In genomic region chr3:69108813-69109212, GRCh38 we compare ENCODE assay signal across 18 cellular contexts. TPM values are rescaled to one million over a fixed set of nuclear protein-coding genes. Genes with fewer than 3 reads are reported as not detected.
"Had no signal": no experiment of that assay in that cellular context is flagged by ENCODE, and none has a peak within 500 bp of the region (broad histone marks: within the 10 kb centered on the region; RNA-seq: fewer than 3 reads in every experiment).

No MANE protein-coding gene starts in this region.

- H3K27ac ChIP-seq: foreskin keratinocyte, upper lobe of left lung had no signal

- H3K9me3 Mint-ChIP-seq: activated CD4-positive, alpha-beta T cell treated with anti-CD3 and anti-CD28 coated beads, Interleukin-2, amount 10 ng/mL, durations not matched to agents 7 days and 5 days; activated naive CD4-positive, alpha-beta T cell treated with anti-CD3 and anti-CD28 coated beads, Interleukin-2, amount 10 ng/mL, durations not matched to agents 7 days and 5 days; nephron progenitor cell; stimulated activated naive B cell treated with anti-CD40 and anti-IgM and Interleukin-4, amounts not matched to agents 10 μg/mL and 1 μg/mL and 100 μg/mL, for 72 hours; T-helper 2 cell treated with Interferon-gamma antibody and Interleukin-4, amounts not matched to agents 5 μg/mL and 100 μg/mL, for 36 hours had no signal

- FAIRE-seq: islet of Langerhans had no signal

- H3K27me3 Mint-ChIP-seq: activated CD4-positive, alpha-beta T cell treated with anti-CD3 and anti-CD28 coated beads, Interleukin-2, amount 10 ng/mL, durations not matched to agents 7 days and 5 days; activated naive CD4-positive, alpha-beta T cell treated with anti-CD3 and anti-CD28 coated beads, Interleukin-2, amount 10 ng/mL, durations not matched to agents 7 days and 5 days; brain; stimulated activated naive B cell treated with anti-CD40 and anti-IgM and Interleukin-4, amounts not matched to agents 10 μg/mL and 1 μg/mL and 100 μg/mL, for 72 hours had no signal

- H3K4me3 Mint-ChIP-seq: activated CD4-positive, alpha-beta T cell treated with anti-CD3 and anti-CD28 coated beads, Interleukin-2, amount 10 ng/mL, durations not matched to agents 7 days and 5 days; activated naive CD4-positive, alpha-beta T cell treated with anti-CD3 and anti-CD28 coated beads, Interleukin-2, amount 10 ng/mL, durations not matched to agents 7 days and 5 days; brain; nephron progenitor cell; stimulated activated naive B cell treated with anti-CD40 and anti-IgM and Interleukin-4, amounts not matched to agents 10 μg/mL and 1 μg/mL and 100 μg/mL, for 72 hours; T-helper 2 cell treated with Interferon-gamma antibody and Interleukin-4, amounts not matched to agents 5 μg/mL and 100 μg/mL, for 36 hours had no signal

- DNase-seq: activated CD4-positive, alpha-beta T cell treated with anti-CD3 and anti-CD28 coated beads, Interleukin-2, amount 10 ng/mL, durations not matched to agents 7 days and 5 days; activated CD8-positive, alpha-beta memory T cell treated with anti-CD3 and anti-CD28 coated beads for 24 hours; activated naive CD4-positive, alpha-beta T cell treated with anti-CD3 and anti-CD28 coated beads, Interleukin-2, amount 10 ng/mL, durations not matched to agents 7 days and 5 days; amygdala; foreskin keratinocyte; heart left ventricle; nephron progenitor cell; stimulated activated CD4-positive, alpha-beta T cell treated with anti-CD3 and anti-CD28 coated beads, Interleukin-2, amount 100 ng/mL, for 24 hours; stimulated activated naive B cell treated with anti-CD40 and anti-IgM and Interleukin-4, amounts not matched to agents 10 μg/mL and 1 μg/mL and 100 μg/mL, for 72 hours; upper lobe of left lung had no signal

- H3K4me1 ChIP-seq: foreskin keratinocyte had no signal

- H3K27me3 ChIP-seq: foreskin keratinocyte, heart left ventricle, upper lobe of left lung had no signal

- H3K27ac Mint-ChIP-seq: activated CD4-positive, alpha-beta T cell treated with anti-CD3 and anti-CD28 coated beads, Interleukin-2, amount 10 ng/mL, durations not matched to agents 7 days and 5 days; activated naive CD4-positive, alpha-beta T cell treated with anti-CD3 and anti-CD28 coated beads, Interleukin-2, amount 10 ng/mL, durations not matched to agents 7 days and 5 days; brain; nephron progenitor cell; stimulated activated naive B cell treated with anti-CD40 and anti-IgM and Interleukin-4, amounts not matched to agents 10 μg/mL and 1 μg/mL and 100 μg/mL, for 72 hours; T-helper 2 cell treated with Interferon-gamma antibody and Interleukin-4, amounts not matched to agents 5 μg/mL and 100 μg/mL, for 36 hours had no signal

- H3K9me3 ChIP-seq: heart left ventricle, upper lobe of left lung had no signal

- ATAC-seq: esophagus mucosa; foreskin keratinocyte; left lobe of liver; sciatic nerve; stimulated activated naive B cell treated with anti-CD40 and anti-IgM and Interleukin-4, amounts not matched to agents 10 μg/mL and 1 μg/mL and 100 μg/mL, for 72 hours had no signal

- H3K4me3 ChIP-seq: heart left ventricle, upper lobe of left lung had no signal

- H3K4me1 Mint-ChIP-seq: nephron progenitor cell had no signal

RNA-seq across cellular contexts. Expression of gene LMOD3, which starts 13.6 kb away (rescaled TPM):
- total RNA-seq: activated CD4-positive, alpha-beta T cell treated with anti-CD3 and anti-CD28 coated beads, Interleukin-2, amount 10 ng/mL, durations not matched to agents 7 days and 5 days; esophagus mucosa; foreskin keratinocyte; left lobe of liver; omental fat pad; pulmonary artery endothelial cell had no signal
- polyA plus RNA-seq: foreskin keratinocyte had no signal
